Comparison of ENCODE assay signal across 38 cellular contexts in genomic region chr6:167293088-167293589, GRCh38. TPM values are rescaled to one million over a fixed set of nuclear protein-coding genes. Genes with fewer than 3 reads are reported as not detected.
"Had no signal": no experiment of that assay in that cellular context is flagged by ENCODE, and none has a peak within 500 bp of the region (broad histone marks: within the 10 kb centered on the region; RNA-seq: fewer than 3 reads in every experiment).

No MANE protein-coding gene starts in this region.

- H3K4me3 Mint-ChIP-seq: activated CD4-positive, alpha-beta memory T cell treated with anti-CD3 and anti-CD28 coated beads, Interleukin-2, amount 10 ng/mL, durations not matched to agents 7 days and 5 days; activated CD4-positive, alpha-beta T cell treated with anti-CD3 and anti-CD28 coated beads, Interleukin-2, amount 10 ng/mL, durations not matched to agents 7 days and 5 days; activated naive CD4-positive, alpha-beta T cell treated with anti-CD3 and anti-CD28 coated beads, Interleukin-2, amount 10 ng/mL, durations not matched to agents 7 days and 5 days; activated naive CD8-positive, alpha-beta T cell treated with anti-CD3 and anti-CD28 coated beads, Interleukin-2, amount 10 ng/mL, durations not matched to agents 7 days and 5 days; activated T-cell treated with anti-CD3 and anti-CD28 coated beads, Interleukin-2, amount 50 U/mL, for 24 hours; activated T-cell treated with anti-CD3 and anti-CD28 coated beads, Interleukin-2, amount 50 U/mL, for 72 hours; brain; WTC11 had no signal

- H3K27ac ChIP-seq: ascending aorta, breast epithelium, cardiac muscle cell, colonic mucosa, epithelial cell of prostate, esophagus squamous epithelium, gastroesophageal sphincter, VCaP had no signal

- H3K9me3 ChIP-seq: ascending aorta, breast epithelium, colonic mucosa, esophagus squamous epithelium had no signal

- H3K27me3 Mint-ChIP-seq: brain had no signal

- H3K36me3 Mint-ChIP-seq: activated naive CD4-positive, alpha-beta T cell treated with anti-CD3 and anti-CD28 coated beads, Interleukin-2, amount 10 ng/mL, durations not matched to agents 7 days and 5 days; activated naive CD4-positive, alpha-beta T cell treated with anti-CD3 and anti-CD28 coated beads, Interleukin-2, amount 50 U/mL, for 72 hours; activated naive CD8-positive, alpha-beta T cell treated with anti-CD3 and anti-CD28 coated beads, Interleukin-2, amount 10 ng/mL, durations not matched to agents 7 days and 5 days; brain; WTC11 had no signal

- H3K4me1 ChIP-seq: ascending aorta, breast epithelium, colonic mucosa, esophagus squamous epithelium, gastroesophageal sphincter had no signal

- H3K27me3 ChIP-seq: ascending aorta, breast epithelium, cardiac muscle cell, colonic mucosa, esophagus squamous epithelium, gastroesophageal sphincter had no signal

- H3K4me1 Mint-ChIP-seq: activated CD4-positive, alpha-beta T cell treated with anti-CD3 and anti-CD28 coated beads, Interleukin-2, amount 10 ng/mL, durations not matched to agents 7 days and 5 days; activated naive CD4-positive, alpha-beta T cell treated with anti-CD3 and anti-CD28 coated beads, Interleukin-2, amount 10 ng/mL, durations not matched to agents 7 days and 5 days; activated naive CD8-positive, alpha-beta T cell treated with anti-CD3 and anti-CD28 coated beads, Interleukin-2, amount 10 ng/mL, durations not matched to agents 7 days and 5 days had no signal

- H3K9me3 Mint-ChIP-seq: activated CD4-positive, alpha-beta memory T cell treated with anti-CD3 and anti-CD28 coated beads, Interleukin-2, amount 10 ng/mL, durations not matched to agents 7 days and 5 days; activated CD4-positive, alpha-beta T cell treated with anti-CD3 and anti-CD28 coated beads, Interleukin-2, amount 10 ng/mL, durations not matched to agents 7 days and 5 days; activated naive CD4-positive, alpha-beta T cell treated with anti-CD3 and anti-CD28 coated beads, Interleukin-2, amount 10 ng/mL, durations not matched to agents 7 days and 5 days; activated naive CD4-positive, alpha-beta T cell treated with anti-CD3 and anti-CD28 coated beads, Interleukin-2, amount 50 U/mL, for 72 hours; activated naive CD8-positive, alpha-beta T cell treated with anti-CD3 and anti-CD28 coated beads, Interleukin-2, amount 10 ng/mL, durations not matched to agents 7 days and 5 days; activated T-cell treated with anti-CD3 and anti-CD28 coated beads, Interleukin-2, amount 50 U/mL, for 24 hours; activated T-cell treated with anti-CD3 and anti-CD28 coated beads, Interleukin-2, amount 50 U/mL, for 72 hours had no signal

- H3K27ac Mint-ChIP-seq: activated CD4-positive, alpha-beta memory T cell treated with anti-CD3 and anti-CD28 coated beads, Interleukin-2, amount 10 ng/mL, durations not matched to agents 7 days and 5 days; activated CD4-positive, alpha-beta T cell treated with anti-CD3 and anti-CD28 coated beads, Interleukin-2, amount 10 ng/mL, durations not matched to agents 7 days and 5 days; activated naive CD4-positive, alpha-beta T cell treated with anti-CD3 and anti-CD28 coated beads, Interleukin-2, amount 10 ng/mL, durations not matched to agents 7 days and 5 days; activated naive CD4-positive, alpha-beta T cell treated with anti-CD3 and anti-CD28 coated beads, Interleukin-2, amount 50 U/mL, for 72 hours; activated naive CD8-positive, alpha-beta T cell treated with anti-CD3 and anti-CD28 coated beads, Interleukin-2, amount 10 ng/mL, durations not matched to agents 7 days and 5 days; activated T-cell treated with anti-CD3 and anti-CD28 coated beads, Interleukin-2, amount 50 U/mL, for 24 hours; activated T-cell treated with anti-CD3 and anti-CD28 coated beads, Interleukin-2, amount 50 U/mL, for 72 hours; brain; WTC11 had no signal

- H3K4me3 ChIP-seq: ascending aorta, breast epithelium, cardiac muscle cell, colonic mucosa, esophagus squamous epithelium, gastroesophageal sphincter had no signal

- ATAC-seq: activated naive CD4-positive, alpha-beta T cell treated with anti-CD3 and anti-CD28 coated beads, Interleukin-2, amount 50 U/mL, for 72 hours; activated T-cell treated with anti-CD3 and anti-CD28 coated beads, Interleukin-2, amount 50 U/mL, for 72 hours; gastroesophageal sphincter; WTC11 had no signal

- FAIRE-seq: endometrium, endothelial cell of umbilical vein, TTC549 had no signal

- H3K36me3 ChIP-seq: ascending aorta, breast epithelium, cardiac muscle cell, colonic mucosa, esophagus squamous epithelium, gastroesophageal sphincter had no signal

- DNase-seq: activated CD4-positive, alpha-beta memory T cell treated with anti-CD3 and anti-CD28 coated beads, Interleukin-2, amount 10 ng/mL, durations not matched to agents 7 days and 5 days; activated CD4-positive, alpha-beta T cell treated with anti-CD3 and anti-CD28 coated beads for 1 hour; activated CD4-positive, alpha-beta T cell treated with anti-CD3 and anti-CD28 coated beads for 4 hours; activated CD4-positive, alpha-beta T cell treated with anti-CD3 and anti-CD28 coated beads, Interleukin-2, amount 10 ng/mL, durations not matched to agents 7 days and 5 days; activated CD4-positive, alpha-beta T cell treated with anti-CD3 and anti-CD28 coated beads, Interleukin-2, amount 50 U/mL, for 4 hours; activated CD8-positive, alpha-beta memory T cell treated with anti-CD3 and anti-CD28 coated beads, Interleukin-2, amount 50 U/mL, for 48 hours; activated gamma-delta T cell; activated naive CD4-positive, alpha-beta T cell; activated naive CD4-positive, alpha-beta T cell treated with anti-CD3 and anti-CD28 coated beads, Interleukin-2, amount 10 ng/mL, durations not matched to agents 7 days and 5 days; activated naive CD8-positive, alpha-beta T cell treated with anti-CD3 and anti-CD28 coated beads, Interleukin-2, amount 10 ng/mL, durations not matched to agents 7 days and 5 days; activated T-cell treated with anti-CD3 and anti-CD28 coated beads for 4 hours; activated T-cell treated with anti-CD3 and anti-CD28 coated beads, Interleukin-2, amount 50 U/mL, for 24 hours; activated T-cell treated with anti-CD3 and anti-CD28 coated beads, Interleukin-2, amount 50 U/mL, for 72 hours; central memory CD4-positive, alpha-beta T cell; cerebellar nuclear complex; colonic mucosa; effector CD8-positive, alpha-beta T cell; esophagus squamous epithelium; foreskin melanocyte; T-helper 2 cell had no signal

RNA-seq across cellular contexts. Expression of gene UNC93A, which starts 2.0 kb away (rescaled TPM):
- total RNA-seq: activated CD4-positive, alpha-beta memory T cell treated with anti-CD3 and anti-CD28 coated beads, Interleukin-2, amount 10 ng/mL, durations not matched to agents 7 days and 5 days; activated CD4-positive, alpha-beta T cell treated with anti-CD3 and anti-CD28 coated beads, Interleukin-2, amount 10 ng/mL, durations not matched to agents 7 days and 5 days; activated naive CD4-positive, alpha-beta T cell treated with anti-CD3 and anti-CD28 coated beads, Interleukin-2, amount 50 U/mL, for 72 hours; activated naive CD8-positive, alpha-beta T cell treated with anti-CD3 and anti-CD28 coated beads, Interleukin-2, amount 10 ng/mL, durations not matched to agents 7 days and 5 days; activated T-cell treated with anti-CD3 and anti-CD28 coated beads, Interleukin-2, amount 50 U/mL, for 72 hours; ascending aorta; breast epithelium; cardiac muscle cell; dermis microvascular lymphatic vessel endothelial cell; endothelial cell of umbilical vein; fibroblast of lung; fibroblast of villous mesenchyme; gastroesophageal sphincter; glomerular endothelial cell; T-helper 1 cell treated with Interleukin-12 subunit alpha and Interleukin-12 subunit beta and Interleukin-4 antibody, amounts not matched to agents 30 ng/mL and 1 ng/mL, for 36 hours had no signal
- polyA plus RNA-seq: cardiac muscle cell, endothelial cell of umbilical vein, fibroblast of lung had no signal

RNA-seq across cellular contexts. Expression of gene TTLL2, which starts 31.7 kb away (rescaled TPM):
- total RNA-seq: activated CD4-positive, alpha-beta memory T cell treated with anti-CD3 and anti-CD28 coated beads, Interleukin-2, amount 10 ng/mL, durations not matched to agents 7 days and 5 days; activated CD4-positive, alpha-beta T cell treated with anti-CD3 and anti-CD28 coated beads, Interleukin-2, amount 10 ng/mL, durations not matched to agents 7 days and 5 days; activated naive CD4-positive, alpha-beta T cell treated with anti-CD3 and anti-CD28 coated beads, Interleukin-2, amount 50 U/mL, for 72 hours; activated naive CD8-positive, alpha-beta T cell treated with anti-CD3 and anti-CD28 coated beads, Interleukin-2, amount 10 ng/mL, durations not matched to agents 7 days and 5 days; activated T-cell treated with anti-CD3 and anti-CD28 coated beads, Interleukin-2, amount 50 U/mL, for 72 hours; ascending aorta; breast epithelium; cardiac muscle cell; colonic mucosa; dermis microvascular lymphatic vessel endothelial cell; endothelial cell of umbilical vein; esophagus squamous epithelium; fibroblast of lung; fibroblast of villous mesenchyme; gastroesophageal sphincter; glomerular endothelial cell; T-helper 1 cell treated with Interleukin-12 subunit alpha and Interleukin-12 subunit beta and Interleukin-4 antibody, amounts not matched to agents 30 ng/mL and 1 ng/mL, for 36 hours; WTC11 had no signal
- polyA plus RNA-seq: cardiac muscle cell, endothelial cell of umbilical vein, esophagus, fibroblast of lung had no signal
